21 cellular contexts compared by ENCODE assay signal in the genomic region with DNA sequence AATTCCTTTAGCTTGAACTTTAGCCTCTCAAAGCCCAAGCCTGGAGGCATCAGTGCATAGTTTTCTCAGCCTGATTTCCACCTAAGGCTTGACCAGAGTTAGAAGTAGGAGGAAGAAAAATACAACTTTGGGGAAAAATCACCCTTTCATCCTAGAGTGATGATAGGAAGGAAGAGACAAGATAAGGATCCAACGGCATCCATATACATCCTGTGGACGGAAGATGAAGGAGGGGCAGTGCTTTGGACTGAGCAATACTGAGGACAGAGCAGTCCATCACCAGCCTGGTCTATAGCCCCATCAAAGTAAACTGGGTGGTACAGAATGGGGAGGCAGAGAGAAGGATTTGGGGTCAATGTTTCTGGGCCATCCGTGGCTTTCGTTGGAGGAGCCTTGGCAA.
"Had no signal": no experiment of that assay in that cellular context is flagged by ENCODE, and none has a peak within 500 bp of the region (broad histone marks: within the 10 kb centered on the region; RNA-seq: fewer than 3 reads in every experiment).

No MANE protein-coding gene starts in this region.

- H3K27ac ChIP-seq: colonic mucosa, epithelial cell of prostate, foreskin keratinocyte, gastroesophageal sphincter, heart left ventricle, hepatocyte, left lung, lower lobe of right lung had no signal

- H3K4me1 Mint-ChIP-seq: endodermal cell, naive B cell had no signal

- H3K27me3 Mint-ChIP-seq: dendritic cell treated with granulocyte-macrophage colony-stimulating factor and Interleukin-4, amounts not matched to agents 40 ng/mL and 50 ng/mL, for 4 days had no signal

- H3K4me1 ChIP-seq: colonic mucosa, foreskin keratinocyte, gastroesophageal sphincter, heart left ventricle, left lung, lower lobe of right lung had no signal

- H3K9me3 ChIP-seq: colonic mucosa, gastroesophageal sphincter, heart left ventricle, left lung, lower lobe of right lung, mucosa of descending colon had no signal

- ATAC-seq: effector memory CD8-positive, alpha-beta T cell; esophagus mucosa; foreskin keratinocyte; gastroesophageal sphincter; heart left ventricle; left cardiac atrium; left lung; left ventricle myocardium superior; lower lobe of right lung; mucosa of descending colon had no signal

- H3K27me3 ChIP-seq: colonic mucosa, foreskin keratinocyte, gastroesophageal sphincter, heart left ventricle, hepatocyte, left lung had no signal

- H3K4me3 ChIP-seq: colonic mucosa, gastroesophageal sphincter, heart left ventricle, hepatocyte, left lung, lower lobe of right lung, mucosa of descending colon had no signal

- DNase-seq: colonic mucosa; cortex of kidney; effector CD8-positive, alpha-beta T cell; effector memory CD8-positive, alpha-beta T cell; endodermal cell; foreskin keratinocyte; heart left ventricle; hypothalamus; left cardiac atrium; left lung; left ventricle myocardium superior; lower lobe of right lung; mesenchymal stem cell; mucosa of descending colon; naive B cell had no signal

- H3K36me3 ChIP-seq: colonic mucosa, gastroesophageal sphincter, heart left ventricle, left lung, lower lobe of right lung had no signal

- H3K36me3 Mint-ChIP-seq: mesothelial cell of epicardium, naive B cell had no signal

- H3K4me3 Mint-ChIP-seq: dendritic cell treated with granulocyte-macrophage colony-stimulating factor and Interleukin-4, amounts not matched to agents 40 ng/mL and 50 ng/mL, for 4 days; effector memory CD8-positive, alpha-beta T cell; endodermal cell; mesothelial cell of epicardium; naive B cell had no signal

- H3K27ac Mint-ChIP-seq: dendritic cell treated with granulocyte-macrophage colony-stimulating factor and Interleukin-4, amounts not matched to agents 40 ng/mL and 50 ng/mL, for 4 days; effector memory CD8-positive, alpha-beta T cell; endodermal cell; mesothelial cell of epicardium; naive B cell had no signal
